ENCODE assay signal across 12 cellular contexts in the genomic region with DNA sequence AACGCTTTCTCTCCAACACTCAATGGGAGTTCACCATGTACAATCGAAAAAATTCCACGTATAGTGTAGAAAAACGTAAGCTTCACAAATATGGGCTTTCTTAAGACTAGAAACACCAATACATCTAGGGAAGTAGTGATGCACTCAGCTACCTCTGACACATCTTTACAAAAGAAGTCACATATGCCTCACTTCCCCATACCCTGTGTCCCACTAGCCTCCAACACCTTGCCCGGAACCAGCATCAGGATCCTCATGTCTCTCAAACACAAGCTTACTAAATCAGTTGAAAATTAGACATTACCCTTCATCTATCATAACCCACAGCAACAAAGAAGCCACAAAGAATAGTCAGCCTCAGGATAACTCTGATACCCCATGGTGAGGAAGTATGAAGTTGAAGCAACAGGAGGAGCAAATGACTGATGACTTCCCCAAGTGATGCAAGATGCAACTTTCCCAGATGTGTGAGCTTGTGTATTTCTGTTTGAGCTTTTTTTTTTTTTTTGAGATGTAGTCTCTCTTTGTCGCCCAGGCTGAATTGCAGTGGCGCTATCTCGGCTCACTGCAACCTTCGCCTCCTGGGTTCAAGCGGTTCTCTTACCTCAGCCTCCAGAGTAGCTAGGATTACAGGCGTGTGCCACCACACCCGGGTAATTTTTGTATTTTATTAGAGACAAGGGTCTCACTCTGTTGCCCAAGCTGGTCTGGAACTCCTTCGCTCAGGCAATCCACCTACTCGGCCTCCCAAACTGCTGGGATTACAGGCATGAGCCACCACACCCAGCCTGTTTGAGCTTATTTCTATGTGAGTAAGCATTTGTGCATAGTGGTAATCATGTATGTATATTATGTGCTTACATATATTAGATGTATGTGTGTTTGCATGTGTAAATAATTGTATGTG. TPM values are rescaled to one million over a fixed set of nuclear protein-coding genes. Genes with fewer than 3 reads are reported as not detected.
A peak's percentile ranks its signal among the peaks of the same experiment; 100 is the strongest.
DNase-seq lines count a peak whose midpoint lies in the region; ATAC-seq, FAIRE-seq and TF ChIP-seq lines count a peak whose summit lies in the region.
"Had no signal": no experiment of that assay in that cellular context is flagged by ENCODE, and none has a peak within 500 bp of the region (broad histone marks: within the 10 kb centered on the region; RNA-seq: fewer than 3 reads in every experiment).

No MANE protein-coding gene starts in this region.

- no peaks in the 10 kb centered on the region for H3K79me2 ChIP-seq in HepG2 (ENCODE audit: insufficient read depth, low read length)
- H3K79me2 ChIP-seq: hepatocyte had no signal

- FAIRE-seq in HepG2 (lab: Jason Lieb, UNC), result no peak
- FAIRE-seq in kidney (lab: Jason Lieb, UNC), result no peak

- DNase-seq in right lobe of liver (no peak), HepG2 (ENCODE audit: low spot score) (no peak), OCI-M1 (lab: John Stamatoyannopoulos, UW) (peak; percentile 32), fibroblast of the aortic adventitia (ENCODE audit: low read depth) (peak; percentile 43), kidney (no peak), SHP77 treated with DMSO at 0.1 percent for 48 hours (lab: John Stamatoyannopoulos, UW) (no peak), prostate gland (ENCODE audit: low spot score) (no peak)
- DNase-seq: CD4-positive, alpha-beta T cell; cortex of kidney; stomach had no signal

- no peaks in the 10 kb centered on the region for H3K27me3 ChIP-seq in right lobe of liver
- H3K27me3 ChIP-seq in HepG2 (ENCODE audit: control insufficient read depth in 1 of 2, insufficient read depth in 2 of 2, low read length in 2 of 2), result no peaks in the 10 kb centered on the region
- H3K27me3 ChIP-seq in prostate gland (replicated peaks; ENCODE audit: insufficient read depth), result no peaks in the 10 kb centered on the region
- H3K27me3 ChIP-seq: hepatocyte, stomach had no signal

- TF ChIP-seq EP300 in HepG2 (IDR thresholded peaks at IDR 0.05; ENCODE audit: low read depth in 2 of 2, low read length in 2 of 2) (no peak), HepG2 (CRISPR knock-in tag; IDR thresholded peaks at IDR 0.05; ENCODE audit: borderline replicate concordance) (no peak)

- no peaks in the 10 kb centered on the region for H3K9me3 ChIP-seq in right lobe of liver
- H3K9me3 ChIP-seq in HepG2 (ENCODE audit: low read length), result no peaks in the 10 kb centered on the region
- H3K9me3 ChIP-seq in kidney (ENCODE audit: control insufficient read depth in 1 of 2, low read length in 2 of 2), result no peaks in the 10 kb centered on the region
- H3K9me3 ChIP-seq in prostate gland, result no peaks in the 10 kb centered on the region
- H3K9me3 ChIP-seq: stomach had no signal

- H3K4me3 ChIP-seq in right lobe of liver, result no peak overlapping the region
- no peak overlapping the region for H3K4me3 ChIP-seq in HepG2 (replicated peaks in 1 of 3; ENCODE audit: insufficient read depth in 1 of 3, low read depth in 2 of 3, low read length in 3 of 3)
- no peak overlapping the region for H3K4me3 ChIP-seq in fibroblast of the aortic adventitia (ENCODE audit: low read depth, low read length)
- H3K4me3 ChIP-seq in kidney (ENCODE audit: low read length in 2 of 2), result no peak overlapping the region
- no peak overlapping the region for H3K4me3 ChIP-seq in prostate gland
- H3K4me3 ChIP-seq: hepatocyte, stomach had no signal

- no peak for TF ChIP-seq CTCF in right lobe of liver (IDR thresholded peaks at IDR 0.05)
- TF ChIP-seq CTCF in HepG2 (CRISPR knock-in tag; IDR thresholded peaks at IDR 0.05), result no peak
- no peak for TF ChIP-seq CTCF in fibroblast of the aortic adventitia (IDR thresholded peaks at IDR 0.05; ENCODE audit: insufficient read depth, low read length)
- no peak for TF ChIP-seq CTCF in kidney (IDR thresholded peaks at IDR 0.05; ENCODE audit: borderline replicate concordance, extremely low read depth, insufficient read depth)
- TF ChIP-seq CTCF in prostate gland (IDR thresholded peaks at IDR 0.05), result no peak

- TF ChIP-seq POLR2A in right lobe of liver (IDR thresholded peaks at IDR 0.05) (no peak), HepG2 (IDR thresholded peaks at IDR 0.05; ENCODE audit: insufficient read depth in 1 of 2, low read depth in 2 of 2, low read length in 2 of 2) (no peak), prostate gland (IDR thresholded peaks at IDR 0.05) (no peak)

- WGBS in right lobe of liver (ENCODE audit: insufficient coverage, low coverage, low lambda C conversion rate, missing lambda C conversion rate), result 79% methylated on average over 14 of the region's 14 CpGs
- 85% methylated on average over 14 of the region's 14 CpGs for WGBS in HepG2 (ENCODE audit: low lambda C conversion rate)
- 91% methylated on average over 14 of the region's 14 CpGs for WGBS in prostate gland

- TF ChIP-seq RAD21 in HepG2 (CRISPR knock-in tag; IDR thresholded peaks at IDR 0.05), result no peak

- H3K4me1 ChIP-seq in right lobe of liver (no peaks in the 10 kb centered on the region), HepG2 (ENCODE audit: insufficient read depth, low read length) (0 out of 2 replicates have a peak, but pooled peaks cover 9% of the 10 kb centered on the region), kidney (ENCODE audit: control insufficient read depth in 1 of 2, insufficient read depth in 1 of 2, low read depth in 1 of 2, low read length in 2 of 2) (no peaks in the 10 kb centered on the region), prostate gland (replicated peaks) (no peaks in the 10 kb centered on the region)

- H3K9ac ChIP-seq in HepG2 (ENCODE audit: insufficient read depth, low read depth, low read length) (no peak overlapping the region), kidney (ENCODE audit: low read length in 2 of 2) (no peak overlapping the region)

- H3K36me3 ChIP-seq in right lobe of liver (no peaks in the 10 kb centered on the region), HepG2 (replicated peaks in 1 of 2; ENCODE audit: control insufficient read depth in 1 of 2, insufficient read depth in 2 of 2, low read length in 2 of 2) (no peaks in the 10 kb centered on the region), kidney (ENCODE audit: control insufficient read depth in 1 of 2, insufficient read depth in 2 of 2, low read length in 2 of 2) (no peaks in the 10 kb centered on the region), prostate gland (no peaks in the 10 kb centered on the region)

- intact Hi-C loops in right lobe of liver (cut with DNase I) (no loop called here), HepG2 (cut with micrococcal nuclease; ENCODE audit: unreplicated experiment) (no loop called here), kidney (cut with DNase I) (no loop called here), prostate gland (cut with DNase I) (no loop called here)

- ATAC-seq in right lobe of liver, result peak; percentile 23 to 68 (median 38)
- ATAC-seq in HepG2, result no peak
- ATAC-seq in HG03520 (IDR thresholded peaks at IDR 0.05; ENCODE audit: unreplicated experiment), result no peak

- H3K27ac ChIP-seq in right lobe of liver, result no peak overlapping the region
- H3K27ac ChIP-seq in HepG2 (ENCODE audit: extremely low read length, insufficient read depth, low read length), result no peak overlapping the region
- H3K27ac ChIP-seq in kidney (ENCODE audit: low read depth in 2 of 2, low read length in 2 of 2), result no peak overlapping the region
- H3K27ac ChIP-seq in prostate gland, result no peak overlapping the region
- H3K27ac ChIP-seq: hepatocyte had no signal

- in situ Hi-C loops in HepG2 (cut with HindIII; ENCODE audit: extremely low pct_ligation_motif_present, low pct_unique_long_range_greater_than_20kb), result no loop called here

- no peak overlapping the region for H3K4me2 ChIP-seq in HepG2 (ENCODE audit: low read depth, low read length)
- H3K4me2 ChIP-seq: hepatocyte had no signal

- POLR2A ChIA-PET in HepG2 (lab: Yijun Ruan, JAX), result interaction anchor here (1.1 to 1.3 kb wide), 2 partner anchors 9 to 111 kb away, joined by 3 to 6 read pairs; a partner anchor contains a TSS

- CTCF ChIA-PET in HepG2 (lab: Yijun Ruan, JAX; ENCODE audit: low intra/inter-chr PET ratio, low total read pairs), result no interaction called here

- BruUV-seq in HepG2 (replicated peaks; lab: Mats Ljungman, UMichigan), result no TSS peak

- no peak overlapping the region for H2AFZ ChIP-seq in HepG2 (ENCODE audit: low read length)
- H2AFZ ChIP-seq: hepatocyte had no signal

- no peaks in the 10 kb centered on the region for H4K20me1 ChIP-seq in HepG2 (ENCODE audit: insufficient read depth, low read length)

RNA-seq across cellular contexts. Expression of a gene that starts 8.5 kb away (rescaled TPM):
- total RNA-seq in right lobe of liver (10 to 100 TPM; 14.4 to 38.7 (median 20.4) TPM), HepG2 (2016; rRNA removed; fragmentation: Illumina TruSeq; extraction: Trizol) (57.7 and 63.3 TPM in 2 replicates), fibroblast of the aortic adventitia (ENCODE audit: low replicate concordance) (75.8 and 105 TPM in 2 replicates), kidney (53.9 TPM), prostate gland (10 to 100 TPM; 25.4 to 84.6 TPM)
- 50.7 and 55.3 TPM in 2 replicates for total RNA-seq in HepG2 (2016; cell fraction: cytosol; rRNA removed; fragmentation: Illumina TruSeq; extraction: Trizol; ENCODE audit: low read depth)
- total RNA-seq in HepG2 (2016; cell fraction: insoluble cytoplasmic fraction; rRNA removed; fragmentation: Illumina TruSeq; extraction: Trizol), result 49.9 and 57.0 TPM in 2 replicates
- 72.0 and 73.6 TPM in 2 replicates for total RNA-seq in HepG2 (2016; cell fraction: membrane; rRNA removed; fragmentation: Illumina TruSeq; extraction: Trizol)
- 57.7 and 69.2 TPM in 2 replicates for total RNA-seq in HepG2 (2016; cell fraction: nucleus; rRNA removed; fragmentation: Illumina TruSeq; extraction: Trizol)
- polyA plus RNA-seq in HepG2 (2011; rRNA removed) (145 and 158 TPM in 2 replicates), kidney (ENCODE audit: insufficient read depth, low read depth, low replicate concordance) (32.4 TPM)
- 107 and 120 TPM in 2 replicates for polyA plus RNA-seq in HepG2 (2011; cell fraction: cytosol; rRNA removed)
- polyA plus RNA-seq in HepG2 (2011; cell fraction: nucleus; rRNA removed), result 235 and 247 TPM in 2 replicates
- polyA plus RNA-seq in HepG2 (2012), result 46.6 and 55.7 TPM in 2 replicates
- polyA plus RNA-seq in HepG2 (2016; cell fraction: cytosol; fragmentation: Illumina TruSeq; extraction: Trizol; ENCODE audit: low read depth), result 9.6 and 10.6 TPM in 2 replicates
- 47.8 and 51.4 TPM in 2 replicates for polyA plus RNA-seq in HepG2 (2016; cell fraction: insoluble cytoplasmic fraction; fragmentation: Illumina TruSeq; extraction: Trizol; ENCODE audit: low read depth)
- polyA plus RNA-seq in HepG2 (2016; cell fraction: membrane; fragmentation: Illumina TruSeq; extraction: Trizol; ENCODE audit: low read depth), result 34.7 and 37.8 TPM in 2 replicates
- 69.5 and 73.3 TPM in 2 replicates for polyA plus RNA-seq in HepG2 (2016; cell fraction: nucleus; fragmentation: Illumina TruSeq; extraction: Trizol; ENCODE audit: insufficient read depth, low read depth)
- 364 and 452 TPM in 2 replicates for polyA minus RNA-seq in HepG2 (2011; rRNA and poly(A)+ RNA removed; ENCODE audit: low replicate concordance)
- 57.6 and 73.9 TPM in 2 replicates for polyA minus RNA-seq in HepG2 (2011; cell fraction: cytosol; rRNA and poly(A)+ RNA removed)
- polyA minus RNA-seq in HepG2 (2011; cell fraction: nucleus; rRNA and poly(A)+ RNA removed), result 178 and 232 TPM in 2 replicates

RNA-seq across cellular contexts. Expression of a gene that starts 40.7 kb away (rescaled TPM):
- 10 to 100 TPM; 14.4 to 30.0 (median 23.2) TPM for total RNA-seq in right lobe of liver
- total RNA-seq in HepG2 (2016; rRNA removed; fragmentation: Illumina TruSeq; extraction: Trizol), result 18.8 and 36.8 TPM in 2 replicates
- 6.1 and 7.4 TPM in 2 replicates for total RNA-seq in HepG2 (2016; cell fraction: cytosol; rRNA removed; fragmentation: Illumina TruSeq; extraction: Trizol; ENCODE audit: low read depth)
- total RNA-seq in HepG2 (2016; cell fraction: insoluble cytoplasmic fraction; rRNA removed; fragmentation: Illumina TruSeq; extraction: Trizol), result 18.2 and 37.3 TPM in 2 replicates
- total RNA-seq in HepG2 (2016; cell fraction: membrane; rRNA removed; fragmentation: Illumina TruSeq; extraction: Trizol), result 8.3 and 10.7 TPM in 2 replicates
- 46.8 and 49.9 TPM in 2 replicates for total RNA-seq in HepG2 (2016; cell fraction: nucleus; rRNA removed; fragmentation: Illumina TruSeq; extraction: Trizol)
- 48.1 and 48.4 TPM in 2 replicates for polyA plus RNA-seq in HepG2 (2011; rRNA removed)
- polyA plus RNA-seq in HepG2 (2011; cell fraction: cytosol; rRNA removed), result 13.9 and 25.1 TPM in 2 replicates
- polyA plus RNA-seq in HepG2 (2011; cell fraction: nucleus; rRNA removed), result 69.1 and 76.5 TPM in 2 replicates
- 31.0 and 36.5 TPM in 2 replicates for polyA plus RNA-seq in HepG2 (2012)
- polyA plus RNA-seq in HepG2 (2016; cell fraction: cytosol; fragmentation: Illumina TruSeq; extraction: Trizol; ENCODE audit: low read depth), result 1.7 and 2.1 TPM in 2 replicates
- 13.1 and 14.1 TPM in 2 replicates for polyA plus RNA-seq in HepG2 (2016; cell fraction: insoluble cytoplasmic fraction; fragmentation: Illumina TruSeq; extraction: Trizol; ENCODE audit: low read depth)
- 3.2 and 4.1 TPM in 2 replicates for polyA plus RNA-seq in HepG2 (2016; cell fraction: membrane; fragmentation: Illumina TruSeq; extraction: Trizol; ENCODE audit: low read depth)
- polyA plus RNA-seq in HepG2 (2016; cell fraction: nucleus; fragmentation: Illumina TruSeq; extraction: Trizol; ENCODE audit: insufficient read depth, low read depth), result 88.7 and 89.2 TPM in 2 replicates
- 21.1 and 32.0 TPM in 2 replicates for polyA minus RNA-seq in HepG2 (2011; rRNA and poly(A)+ RNA removed; ENCODE audit: low replicate concordance)
- polyA minus RNA-seq in HepG2 (2011; cell fraction: cytosol; rRNA and poly(A)+ RNA removed), result 20.0 and 28.9 TPM in 2 replicates
- polyA minus RNA-seq in HepG2 (2011; cell fraction: nucleus; rRNA and poly(A)+ RNA removed), result 66.4 and 70.9 TPM in 2 replicates
- 26.8 and 37.8 TPM in 2 replicates for total RNA-seq in fibroblast of the aortic adventitia (ENCODE audit: low replicate concordance)
- 32.4 TPM for total RNA-seq in kidney
- 20.5 TPM for polyA plus RNA-seq in kidney (ENCODE audit: insufficient read depth, low read depth, low replicate concordance)
- total RNA-seq in prostate gland, result 10 to 100 TPM; 29.9 to 54.6 TPM

Comparison
In these comparisons a context has a peak if more than half of its experiments do, and no peak if none do; other contexts are left out.
1. ATAC-seq: peak in right lobe of liver (4 of 4); none in HepG2 (single experiment) and HG03520 (single experiment).
2. DNase-seq: peak in OCI-M1 (single experiment) and fibroblast of the aortic adventitia (single experiment); none in right lobe of liver (0 of 3), HepG2 (single experiment), kidney (single experiment), SHP77 treated with DMSO at 0.1 percent for 48 hours (single experiment) and prostate gland (single experiment).